17 cellular contexts compared by ENCODE assay signal in the genomic region with DNA sequence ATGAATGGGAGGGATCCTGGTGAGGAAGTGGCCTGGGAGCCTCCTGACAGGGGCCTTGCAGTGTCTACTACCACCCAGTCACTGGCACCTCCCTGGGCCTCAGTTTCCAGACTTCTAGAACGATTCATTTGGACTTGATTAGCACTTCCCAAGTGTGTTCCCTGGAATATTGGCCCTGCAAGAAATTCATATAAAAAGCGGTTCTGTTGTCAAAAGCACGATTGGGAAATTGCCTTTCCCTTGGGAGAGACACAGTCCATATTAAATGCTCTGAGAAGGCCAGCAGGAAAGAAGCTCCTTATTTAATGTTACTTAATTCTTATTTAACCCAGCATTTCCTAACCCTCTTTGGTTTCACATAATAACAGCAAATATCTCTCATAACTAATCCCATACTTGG.
DNase-seq lines count a peak whose midpoint lies in the region; ATAC-seq, FAIRE-seq and TF ChIP-seq lines count a peak whose summit lies in the region.
"Had no signal": no experiment of that assay in that cellular context is flagged by ENCODE, and none has a peak within 500 bp of the region (broad histone marks: within the 10 kb centered on the region; RNA-seq: fewer than 3 reads in every experiment).

No MANE protein-coding gene starts in this region.

- TF ChIP-seq EP300 in K562 (IDR thresholded peaks at IDR 0.05; ENCODE audit: low read length) (no peak), tibial nerve (IDR thresholded peaks at IDR 0.05) (no peak)

- TF ChIP-seq CTCF in K562 (IDR thresholded peaks at IDR 0.05 in 2 of 3, conservative IDR thresholded peaks at IDR 0.05 in 1 of 3; ENCODE audit: insufficient read depth in 2 of 3, low read depth in 1 of 3, low read length in 3 of 3) (no peak), heart left ventricle (IDR thresholded peaks at IDR 0.05) (no peak), neural progenitor cell (IDR thresholded peaks at IDR 0.05) (no peak), tibial nerve (IDR thresholded peaks at IDR 0.05) (no peak), Peyer's patch (IDR thresholded peaks at IDR 0.05) (no peak), brain microvascular endothelial cell (IDR thresholded peaks at IDR 0.05; ENCODE audit: low read depth, low read length, missing control alignments) (no peak)

- no peak for TF ChIP-seq RAD21 in K562 (CRISPR knock-in tag; conservative IDR thresholded peaks at IDR 0.05 in 1 of 2, IDR thresholded peaks at IDR 0.05 in 1 of 2)

- H3F3A ChIP-seq in neural progenitor cell (ENCODE audit: low read depth) = no peaks in the 10 kb centered on the region

- no peaks in the 10 kb centered on the region for H3K9me1 ChIP-seq in K562 (ENCODE audit: control insufficient read depth, insufficient read depth, low read length)

- FAIRE-seq in K562 (lab: Jason Lieb, UNC) = no peak
- FAIRE-seq: frontal cortex had no signal

- WGBS in K562 (ENCODE audit: insufficient coverage, low coverage, missing lambda C conversion rate) = 6% methylated on average over 3 of the region's 3 CpGs
- 41 to 61% (median 46%) methylated on average over 3 of the region's 3 CpGs for WGBS in heart left ventricle, 4 donors
- 41 to 63% methylated on average over 3 of the region's 3 CpGs for WGBS in tibial nerve, 2 donors

- H3K79me2 ChIP-seq in K562 (ENCODE audit: control insufficient read depth, insufficient read depth, low read length) (no peaks in the 10 kb centered on the region), neural progenitor cell (ENCODE audit: low read depth) (no peaks in the 10 kb centered on the region)

- no peak for TF ChIP-seq POLR2A in K562 (conservative IDR thresholded peaks at IDR 0.05)
- no peak for TF ChIP-seq POLR2A in heart left ventricle (IDR thresholded peaks at IDR 0.05)
- TF ChIP-seq POLR2A in tibial nerve (IDR thresholded peaks at IDR 0.05) = no peak
- TF ChIP-seq POLR2A in Peyer's patch (IDR thresholded peaks at IDR 0.05) = no peak

- peaks cover 11 to 15% of the 10 kb centered on the region in 2 experiments for H3K27me3 ChIP-seq in K562 (ENCODE audit: control insufficient read depth in 2 of 2, insufficient read depth in 2 of 2, low read length in 2 of 2)
- H3K27me3 ChIP-seq in heart left ventricle = no peaks in the 10 kb centered on the region
- no peaks in the 10 kb centered on the region for H3K27me3 ChIP-seq in neural progenitor cell
- no peaks in the 10 kb centered on the region for H3K27me3 ChIP-seq in tibial nerve
- H3K27me3 ChIP-seq in Peyer's patch = no peaks in the 10 kb centered on the region
- H3K27me3 ChIP-seq in brain microvascular endothelial cell (replicated peaks) = no peaks in the 10 kb centered on the region
- H3K27me3 ChIP-seq: ascending aorta; BLaER1 treated with 17β-estradiol and CSF1 and Interleukin-3, amounts not matched to agents 10 nM and 100 nM; neutrophil; upper lobe of right lung had no signal

- CTCF ChIA-PET in K562 (lab: Yijun Ruan, JAX; ENCODE audit: low intra/inter-chr PET ratio) = interaction anchor here (0.6 to 2.1 kb wide), 5 partner anchors 21 to 939 kb away, joined by 3 to 10 read pairs (median 5); no protein-coding TSS in a partner anchor

- no peaks in the 10 kb centered on the region for H3K9me3 Mint-ChIP-seq in neural progenitor cell
- H3K9me3 Mint-ChIP-seq: dendritic cell treated with granulocyte-macrophage colony-stimulating factor and Interleukin-4, amounts not matched to agents 40 ng/mL and 50 ng/mL, for 4 days; memory B cell had no signal

- H3K4me3 ChIP-seq in K562 (no peak overlapping the region), heart left ventricle (no peak overlapping the region), neural progenitor cell (no peak overlapping the region), tibial nerve (no peak overlapping the region), Peyer's patch (no peak overlapping the region), brain microvascular endothelial cell (ENCODE audit: low read depth, low read length) (no peak overlapping the region)
- H3K4me3 ChIP-seq: ascending aorta; BLaER1 treated with 17β-estradiol and CSF1 and Interleukin-3, amounts not matched to agents 10 nM and 100 nM; HAP-1; upper lobe of right lung had no signal

- POLR2A ChIA-PET in K562 (lab: Yijun Ruan, JAX) = no interaction called here

- H3K27ac ChIP-seq in K562 (ENCODE audit: extremely low read depth, low read depth, low read length) (no peak overlapping the region), heart left ventricle (peak overlapping the region in 9 of 12 donors; percentile 6 to 74 (median 47)), neural progenitor cell (no peak overlapping the region), tibial nerve (peak overlapping the region; percentile 36 to 82 (median 50)), Peyer's patch (no peak overlapping the region), brain microvascular endothelial cell (no peak overlapping the region)
- H3K27ac ChIP-seq: BLaER1 treated with 17β-estradiol and CSF1 and Interleukin-3, amounts not matched to agents 10 nM and 100 nM; neutrophil; upper lobe of right lung had no signal

- DNase-seq in K562 (ENCODE audit: extremely low read depth in 1 of 4, low spot score in 3 of 4) = no peak
- DNase-seq in heart left ventricle = no peak
- no peak for DNase-seq in neural progenitor cell (ENCODE audit: low spot score)
- DNase-seq in tibial nerve (ENCODE audit: low spot score in 2 of 2) = peak in 1 of 2 donors; percentile 53
- no peak for DNase-seq in Peyer's patch
- DNase-seq in SKM-1 (lab: John Stamatoyannopoulos, UW; ENCODE audit: unreplicated experiment) = no peak
- no peak for DNase-seq in brain microvascular endothelial cell
- DNase-seq: upper lobe of right lung had no signal

- H3K9ac ChIP-seq in K562 (ENCODE audit: insufficient read depth in 1 of 2, low read depth in 2 of 2, low read length in 2 of 2) = no peak overlapping the region
- H3K9ac ChIP-seq in neural progenitor cell = no peak overlapping the region
- H3K9ac ChIP-seq: BLaER1 treated with 17β-estradiol and CSF1 and Interleukin-3, amounts not matched to agents 10 nM and 100 nM had no signal

- intact Hi-C loops in K562 (cut with micrococcal nuclease) = loop anchor here (1.0 to 10.0 kb wide), 2 partner anchors 872 to 1605 kb away; no protein-coding TSS in a partner anchor
- intact Hi-C loops in heart left ventricle (cut with DNase I) = loop anchor here in 7 of 10 donors (5.0 to 10.0 kb wide), 6 partner anchors 543 to 1608 kb away; partner anchors contain the start of gene IGF1 (in 4 of the 7)

- H3K36me3 ChIP-seq in K562 (ENCODE audit: control insufficient read depth, insufficient read depth, low read length) (no peaks in the 10 kb centered on the region), heart left ventricle (no peaks in the 10 kb centered on the region), neural progenitor cell (no peaks in the 10 kb centered on the region), tibial nerve (no peaks in the 10 kb centered on the region), Peyer's patch (no peaks in the 10 kb centered on the region), brain microvascular endothelial cell (replicated peaks) (no peaks in the 10 kb centered on the region)
- H3K36me3 ChIP-seq: ascending aorta; BLaER1 treated with 17β-estradiol and CSF1 and Interleukin-3, amounts not matched to agents 10 nM and 100 nM; HAP-1; neutrophil; upper lobe of right lung had no signal

- ATAC-seq in K562 (no peak), heart left ventricle (no peak), HG02885 (IDR thresholded peaks at IDR 0.05; ENCODE audit: poor library complexity, unreplicated experiment) (no peak)

- in situ Hi-C loops in K562 (cut with MboI) (loop anchor here (25.0 kb wide), 1 partner anchor 548 kb away; the partner anchor contains the start of gene IGF1), brain microvascular endothelial cell (cut with HindIII; ENCODE audit: low pct_ligation_motif_present, low sequenced_read_pairs) (no loop called here)

- H3K36me3 Mint-ChIP-seq in neural progenitor cell = no peaks in the 10 kb centered on the region
- H3K36me3 Mint-ChIP-seq: activated naive CD8-positive, alpha-beta T cell had no signal

- no peak overlapping the region for H3K27ac Mint-ChIP-seq in neural progenitor cell
- H3K27ac Mint-ChIP-seq: activated naive CD8-positive, alpha-beta T cell; dendritic cell treated with granulocyte-macrophage colony-stimulating factor and Interleukin-4, amounts not matched to agents 40 ng/mL and 50 ng/mL, for 4 days had no signal

- no TSS peak for BruUV-seq in K562 (replicated peaks; lab: Mats Ljungman, UMichigan)

- H3K4me1 ChIP-seq in K562 (replicated peaks in 1 of 2; ENCODE audit: control insufficient read depth in 2 of 2, insufficient read depth in 2 of 2, low read length in 2 of 2) (no peaks in the 10 kb centered on the region; a peak in 2 of 5 replicates), heart left ventricle (peaks cover 0 to 33% (median 2%) of the 10 kb centered on the region in 12 donors), neural progenitor cell (peaks cover 10% of the 10 kb centered on the region), tibial nerve (peaks cover 0 to 47% (median 8%) of the 10 kb centered on the region in 4 donors), Peyer's patch (no peaks in the 10 kb centered on the region)
- H3K4me1 ChIP-seq: ascending aorta had no signal

- H4K20me1 ChIP-seq in K562 (replicated peaks; ENCODE audit: control insufficient read depth, insufficient read depth, low read length) = no peaks in the 10 kb centered on the region
- no peaks in the 10 kb centered on the region for H4K20me1 ChIP-seq in neural progenitor cell (ENCODE audit: low read depth)
- H4K20me1 ChIP-seq: BLaER1 treated with 17β-estradiol and CSF1 and Interleukin-3, amounts not matched to agents 10 nM and 100 nM had no signal

- H3K4me1 Mint-ChIP-seq in neural progenitor cell = peaks cover 6% of the 10 kb centered on the region

- H3K27me3 Mint-ChIP-seq in neural progenitor cell (ENCODE audit: insufficient read depth, low read depth) = no peaks in the 10 kb centered on the region
- H3K27me3 Mint-ChIP-seq: memory B cell had no signal

- H3K9me3 ChIP-seq in K562 (replicated peaks; ENCODE audit: control insufficient read depth, insufficient read depth, low read depth, low read length) (no peaks in the 10 kb centered on the region), heart left ventricle (no peaks in the 10 kb centered on the region), neural progenitor cell (ENCODE audit: low read depth) (no peaks in the 10 kb centered on the region), tibial nerve (no peaks in the 10 kb centered on the region), Peyer's patch (no peaks in the 10 kb centered on the region)
- H3K9me3 ChIP-seq: ascending aorta; BLaER1 treated with 17β-estradiol and CSF1 and Interleukin-3, amounts not matched to agents 10 nM and 100 nM; HAP-1; neutrophil; upper lobe of right lung had no signal

- H3K4me2 ChIP-seq in K562 (ENCODE audit: insufficient read depth, low read length) (no peak overlapping the region), neural progenitor cell (no peak overlapping the region)

- no peak overlapping the region for H2AFZ ChIP-seq in K562 (ENCODE audit: low read depth, low read length)
- H2AFZ ChIP-seq in neural progenitor cell (replicated peaks) = peak overlapping the region; percentile 39

- no peak overlapping the region for H3K4me3 Mint-ChIP-seq in neural progenitor cell
- H3K4me3 Mint-ChIP-seq: activated naive CD8-positive, alpha-beta T cell; dendritic cell treated with granulocyte-macrophage colony-stimulating factor and Interleukin-4, amounts not matched to agents 40 ng/mL and 50 ng/mL, for 4 days; memory B cell had no signal

TF ChIP-seq in K562, 482 proteins besides CTCF, POLR2A, EP300 and RAD21 (continues in another document):
- 0 out of 2 replicates have a peak, but pooled peaks have one; percentile 20 for TF ChIP-seq ELF1 (tag; IDR thresholded peaks at IDR 0.05)

Comparison
In these comparisons a context has a peak if more than half of its experiments do, and no peak if none do; other contexts are left out.
1. H3K27ac ChIP-seq: peak in heart left ventricle (9 of 12) and tibial nerve (4 of 4); none in K562 (single experiment), neural progenitor cell (single experiment), Peyer's patch (0 of 4) and brain microvascular endothelial cell (single experiment).